In genomic region chr11:93432247-93432646, GRCh38 we compare ENCODE assay signal across 23 cellular contexts.
DNase-seq lines count a peak whose midpoint lies in the region; ATAC-seq, FAIRE-seq and TF ChIP-seq lines count a peak whose summit lies in the region.
"Had no signal": no experiment of that assay in that cellular context is flagged by ENCODE, and none has a peak within 500 bp of the region (broad histone marks: within the 10 kb centered on the region; RNA-seq: fewer than 3 reads in every experiment).

No MANE protein-coding gene starts in this region.

- H2AFZ ChIP-seq in GM12878 (ENCODE audit: control insufficient read depth, low read depth, low read length), result no peak overlapping the region

- no peak for TF ChIP-seq EP300 in GM12878 (IDR thresholded peaks at IDR 0.05; ENCODE audit: borderline replicate concordance in 1 of 2, control insufficient read depth in 1 of 2, low read depth in 2 of 2, low read length in 2 of 2)

- no peak overlapping the region for H3K27ac ChIP-seq in GM12878 (ENCODE audit: control insufficient read depth, insufficient read depth)
- H3K27ac ChIP-seq: BLaER1 had no signal

- no peaks in the 10 kb centered on the region for H3K27me3 ChIP-seq in GM12878 (replicated peaks in 1 of 2; ENCODE audit: control insufficient read depth in 2 of 2, insufficient read depth in 2 of 2, low read length in 1 of 2)
- H3K27me3 ChIP-seq: BE2C, BLaER1 had no signal

- CTCF ChIA-PET in GM12878 (lab: Yijun Ruan, JAX), result no interaction called here

- no peak overlapping the region for H3K4me3 ChIP-seq in GM12878
- H3K4me3 ChIP-seq: BLaER1 had no signal

- TF ChIP-seq POLR2A in GM12878 (IDR thresholded peaks at IDR 0.05; ENCODE audit: low read depth, low read length), result no peak

- no peaks in the 10 kb centered on the region for H3K4me1 ChIP-seq in GM12878 (ENCODE audit: control insufficient read depth, insufficient read depth, low read length)
- H3K4me1 ChIP-seq: BE2C, BLaER1 had no signal

- peak; percentile 72 for ATAC-seq in GM19351 (IDR thresholded peaks at IDR 0.05; ENCODE audit: unreplicated experiment)
- ATAC-seq in HG02885 (IDR thresholded peaks at IDR 0.05; ENCODE audit: poor library complexity, unreplicated experiment), result peak; percentile 54
- ATAC-seq in GM12878, result no peak

- SMC1A ChIA-PET in GM12878 (lab: Charles Lee; ENCODE audit: uncharacterized antibody, unreplicated experiment), result no interaction called here

- TF ChIP-seq CTCF in GM12878 (IDR thresholded peaks at IDR 0.05 in 2 of 3, conservative IDR thresholded peaks at IDR 0.05 in 1 of 3; ENCODE audit: control insufficient read depth in 2 of 3, extremely low read depth in 1 of 3, insufficient read depth in 1 of 3, low read depth in 3 of 3, low read length in 3 of 3), result no peak

- no peaks in the 10 kb centered on the region for H3K36me3 ChIP-seq in GM12878 (ENCODE audit: control insufficient read depth in 2 of 2, insufficient read depth in 2 of 2, low read length in 1 of 2)
- H3K36me3 ChIP-seq: BE2C, BLaER1 had no signal

- no peak for FAIRE-seq in GM12878 (lab: Jason Lieb, UNC)
- FAIRE-seq: A204.1, G401.6, GM19239 had no signal

- H3K79me2 ChIP-seq in GM12878 (ENCODE audit: control insufficient read depth, insufficient read depth, low read length), result no peaks in the 10 kb centered on the region

- H3K9ac ChIP-seq in GM12878 (ENCODE audit: control insufficient read depth, insufficient read depth, low read length), result no peak overlapping the region
- H3K9ac ChIP-seq: BLaER1 had no signal

- H3K4me2 ChIP-seq in GM12878 (ENCODE audit: control insufficient read depth, insufficient read depth), result no peak overlapping the region
- H3K4me2 ChIP-seq: BLaER1 had no signal

- H4K20me1 ChIP-seq in GM12878 (ENCODE audit: control insufficient read depth, insufficient read depth), result no peaks in the 10 kb centered on the region
- H4K20me1 ChIP-seq: BLaER1 had no signal

- BruUV-seq in GM12878 (replicated peaks; lab: Mats Ljungman, UMichigan), result no TSS peak

- TF ChIP-seq RAD21 in GM12878 (IDR thresholded peaks at IDR 0.05; ENCODE audit: insufficient read depth, low read depth, low read length), result no peak

- POLR2A ChIA-PET in GM12878 (lab: Charles Lee), result no interaction called here

- intact Hi-C loops in GM12878 (cut with micrococcal nuclease; ENCODE audit: unreplicated experiment), result no loop called here
- intact Hi-C loops in posterior vena cava (cut with DNase I), result no loop called here

- 0% methylated on average over 3 of the region's 3 CpGs for WGBS in GM12878 (ENCODE audit: insufficient coverage, insufficient replicate concordance, low lambda C conversion rate, missing lambda C conversion rate)

- H3K9me3 ChIP-seq in GM12878 (replicated peaks; ENCODE audit: control insufficient read depth, insufficient read depth, low read length), result no peaks in the 10 kb centered on the region
- H3K9me3 ChIP-seq: BE2C, BLaER1 had no signal

- DNase-seq in OCI-M1 (lab: John Stamatoyannopoulos, UW) (peak; percentile 18), GM12878 (ENCODE audit: low read depth, low spot score) (no peak), posterior vena cava (ENCODE audit: low spot score) (no peak), DMS114 treated with DMSO at 0.1 percent for 48 hours (lab: John Stamatoyannopoulos, UW; ENCODE audit: unreplicated experiment) (no peak), NCI-H82 (lab: John Stamatoyannopoulos, UW) (no peak)
- no peak for DNase-seq in stimulated activated CD8-positive, alpha-beta memory T cell treated with anti-CD3 and anti-CD28 coated beads, Interleukin-4, amount 100 ng/mL, for 48 hours
- DNase-seq: 8988T; ACHN; BE2C; C1 segment of cervical spinal cord; CD4-positive, alpha-beta memory T cell; CD4-positive, CD25-positive, alpha-beta regulatory T cell; CD8-positive, alpha-beta memory T cell; COR-L47; DMS 273 treated with DMSO at 0.1 percent for 48 hours; DMS79 treated with DMSO at 0.1 percent for 48 hours; GF-D8 had no signal

- RAD21 ChIA-PET in GM12878 (lab: Charles Lee; ENCODE audit: unreplicated experiment), result no interaction called here

- in situ Hi-C loops in GM12878 (cut with MboI), result no loop called here

TF ChIP-seq in GM12878, 131 proteins besides CTCF, POLR2A, EP300 and RAD21:
- no peak for TF ChIP-seq POLR2AphosphoS5 (IDR thresholded peaks at IDR 0.05; ENCODE audit: low read length)
- TF ChIP-seq ATF7 (IDR thresholded peaks at IDR 0.05; ENCODE audit: low read depth), result no peak
- TF ChIP-seq RUNX3 (IDR thresholded peaks at IDR 0.05; ENCODE audit: low read length), result peak; percentile 43
- TF ChIP-seq ZBTB4 (CRISPR knock-in tag; IDR thresholded peaks at IDR 0.05), result no peak
- peak; percentile 48; the same call in 1 of the 2 replicates for TF ChIP-seq SPI1 (IDR thresholded peaks at IDR 0.05; ENCODE audit: borderline replicate concordance, insufficient read depth, low read depth, low read length)
- no peak for TF ChIP-seq SMC3 (IDR thresholded peaks at IDR 0.05; ENCODE audit: borderline replicate concordance, low read length)
- TF ChIP-seq RBBP5 (conservative IDR thresholded peaks at IDR 0.05), result no peak
- no peak for TF ChIP-seq SKIL (IDR thresholded peaks at IDR 0.05; ENCODE audit: low read depth, poor library complexity, severe bottlenecking)
- TF ChIP-seq BHLHE40 (IDR thresholded peaks at IDR 0.05; ENCODE audit: borderline replicate concordance in 1 of 2, low read depth in 2 of 2, low read length in 1 of 2), result no peak
- TF ChIP-seq SP1 (IDR thresholded peaks at IDR 0.05; ENCODE audit: low read depth, low read length), result no peak
- TF ChIP-seq CEBPB (IDR thresholded peaks at IDR 0.05; ENCODE audit: borderline replicate concordance in 1 of 2, low read depth in 2 of 2, low read length in 2 of 2), result no peak
- no peak for TF ChIP-seq PKNOX1 (IDR thresholded peaks at IDR 0.05)
- no peak for TF ChIP-seq CBX3 (IDR thresholded peaks at IDR 0.05; ENCODE audit: borderline replicate concordance, low read depth)
